21 cellular contexts compared by ENCODE assay signal in genomic region chr4:147963839-147964238, GRCh38.
DNase-seq lines count a peak whose midpoint lies in the region; ATAC-seq and TF ChIP-seq lines count a peak whose summit lies in the region.
"Had no signal": no experiment of that assay in that cellular context is flagged by ENCODE, and none has a peak within 500 bp of the region (broad histone marks: within the 10 kb centered on the region; RNA-seq: fewer than 3 reads in every experiment).

No MANE protein-coding gene starts in this region.

- H3K4me3 ChIP-seq in right atrium auricular region, result no peak overlapping the region
- no peak overlapping the region for H3K4me3 ChIP-seq in vagina
- H3K4me3 ChIP-seq: HAP-1, PC-9 had no signal

- no peak overlapping the region for H2BK20ac ChIP-seq in H9 (ENCODE audit: low read depth, low read length, poor library complexity, severe bottlenecking)

- no peak overlapping the region for H2BK5ac ChIP-seq in H9 (ENCODE audit: insufficient read length, low read length)

- intact Hi-C loops in Right ventricle myocardium inferior (cut with DNase I) (no loop called here), left ventricle myocardium superior (cut with micrococcal nuclease) (no loop called here), vagina (cut with DNase I) (no loop called here)

- no peak for TF ChIP-seq POLR2A in vagina (IDR thresholded peaks at IDR 0.05)

- no peaks in the 10 kb centered on the region for H3K79me2 ChIP-seq in H9 (ENCODE audit: insufficient read depth, low read length)

- H3K9me3 ChIP-seq in right atrium auricular region (no peaks in the 10 kb centered on the region), H9 (ENCODE audit: control insufficient read depth, low read depth, low read length) (no peaks in the 10 kb centered on the region), vagina (no peaks in the 10 kb centered on the region)
- H3K9me3 ChIP-seq: HAP-1 had no signal

- 0 out of 7 replicates have a peak overlapping the region, but pooled peaks of 2 of the 3 experiments have one; percentile 5 to 6 for H3K27ac Mint-ChIP-seq in H9
- no peak overlapping the region for H3K27ac Mint-ChIP-seq in endothelial cell (ENCODE audit: unreplicated experiment)
- H3K27ac Mint-ChIP-seq: HFFc6, IgD-negative memory B cell had no signal

- H2BK12ac ChIP-seq in H9 (ENCODE audit: insufficient read length, low read depth, low read length), result no peak overlapping the region

- no peak overlapping the region for H3K4me3 Mint-ChIP-seq in H9
- no peak overlapping the region for H3K4me3 Mint-ChIP-seq in endothelial cell (ENCODE audit: unreplicated experiment)
- H3K4me3 Mint-ChIP-seq: CD4-positive, CD25-positive, alpha-beta regulatory T cell; HFFc6 had no signal

- H4K5ac ChIP-seq in H9 (ENCODE audit: insufficient read length, low read depth, low read length), result no peak overlapping the region

- no peaks in the 10 kb centered on the region for H3K23me2 ChIP-seq in H9 (ENCODE audit: insufficient read length, low read depth, low read length, poor library complexity, severe bottlenecking)

- no peak overlapping the region for H2BK120ac ChIP-seq in H9 (ENCODE audit: low read depth, low read length, poor library complexity, severe bottlenecking)

- H3K79me1 ChIP-seq in H9 (ENCODE audit: insufficient read depth, low read depth, low read length, poor library complexity, severe bottlenecking), result no peaks in the 10 kb centered on the region

- TF ChIP-seq CTCF in right atrium auricular region (IDR thresholded peaks at IDR 0.05), result no peak
- no peak for TF ChIP-seq CTCF in H9 (conservative IDR thresholded peaks at IDR 0.05)
- TF ChIP-seq CTCF in vagina (IDR thresholded peaks at IDR 0.05), result no peak
- no peak for TF ChIP-seq CTCF in endothelial cell (IDR thresholded peaks at IDR 0.05; ENCODE audit: unreplicated experiment)

- ATAC-seq in Right ventricle myocardium inferior (peak; percentile 30), left ventricle myocardium superior (peak; percentile 66), GM19324 (IDR thresholded peaks at IDR 0.05; ENCODE audit: low FRiP score, unreplicated experiment) (no peak)

- no peak overlapping the region for H3K23ac ChIP-seq in H9 (ENCODE audit: insufficient read length, low read depth, low read length)

- H4K8ac ChIP-seq in H9 (replicated peaks; ENCODE audit: insufficient read length, low read depth, low read length), result no peak overlapping the region

- H3K4me1 ChIP-seq in right atrium auricular region (no peaks in the 10 kb centered on the region), H9 (ENCODE audit: insufficient read depth, low read length) (no peaks in the 10 kb centered on the region; the same call in 1 of the 2 replicates), vagina (peaks cover under 1% of the 10 kb centered on the region)
- H3K4me1 ChIP-seq: HAP-1 had no signal

- H3K4me1 Mint-ChIP-seq in H9, result peaks cover 7 to 16% of the 10 kb centered on the region in 2 experiments; a peak in 3 of 4 replicates
- H3K4me1 Mint-ChIP-seq in endothelial cell (ENCODE audit: unreplicated experiment), result no peaks in the 10 kb centered on the region
- H3K4me1 Mint-ChIP-seq: IgD-negative memory B cell had no signal

- H3K27me3 ChIP-seq in right atrium auricular region (no peaks in the 10 kb centered on the region), H9 (ENCODE audit: insufficient read depth, low read length) (no peaks in the 10 kb centered on the region), vagina (no peaks in the 10 kb centered on the region)

- no peak overlapping the region for H3K14ac ChIP-seq in H9 (ENCODE audit: insufficient read depth, low read length)

- no peak overlapping the region for H3K4me2 ChIP-seq in H9 (ENCODE audit: insufficient read depth, insufficient read length, low read length)
- H3K4me2 ChIP-seq: KMS-11, PC-9 had no signal

- no CpG with 5 or more reads among the region's 10 CpGs for WGBS in H9 (ENCODE audit: extremely low coverage, insufficient read length, low lambda C conversion rate)

- no peak overlapping the region for H4K91ac ChIP-seq in H9 (ENCODE audit: insufficient read length, low read depth, low read length)

- H3K4ac ChIP-seq in H9 (ENCODE audit: low read depth, low read length), result no peak overlapping the region

- H3K27ac ChIP-seq in right atrium auricular region (no peak overlapping the region), H9 (ENCODE audit: insufficient read length, low read depth, low read length) (no peak overlapping the region), vagina (peak overlapping the region; percentile 34)
- H3K27ac ChIP-seq: 22Rv1, KMS-11, PC-9 had no signal

- H3K36me3 ChIP-seq in right atrium auricular region (peaks cover 32% of the 10 kb centered on the region), vagina (no peaks in the 10 kb centered on the region)
- H3K36me3 ChIP-seq: HAP-1 had no signal

- H3K27me3 Mint-ChIP-seq in H9 (ENCODE audit: low read depth) (no peaks in the 10 kb centered on the region), endothelial cell (ENCODE audit: unreplicated experiment) (peaks cover 4% of the 10 kb centered on the region)
- H3K27me3 Mint-ChIP-seq: CD4-positive, CD25-positive, alpha-beta regulatory T cell had no signal

- no peak overlapping the region for H2AK5ac ChIP-seq in H9 (ENCODE audit: insufficient read length, low read length)

- H3K18ac ChIP-seq in H9 (ENCODE audit: insufficient read length, low read depth, low read length), result no peak overlapping the region

- no peaks in the 10 kb centered on the region for H4K20me1 ChIP-seq in H9 (ENCODE audit: control insufficient read depth, insufficient read depth, insufficient read length)

- H3K36me3 Mint-ChIP-seq in H9 (ENCODE audit: insufficient read depth in 1 of 3, low read depth in 3 of 3) (peaks cover 0 to 2% (median 0%) of the 10 kb centered on the region in 3 experiments; a peak in 2 of 7 replicates), endothelial cell (ENCODE audit: low read depth, unreplicated experiment) (peaks cover 4% of the 10 kb centered on the region)
- H3K36me3 Mint-ChIP-seq: IgD-negative memory B cell had no signal

- no peak overlapping the region for H3T11ph ChIP-seq in H9 (ENCODE audit: low read length)

- DNase-seq in Right ventricle myocardium inferior (ENCODE audit: missing footprints) (no peak), right atrium auricular region (ENCODE audit: low spot score) (no peak), H9 (no peak), left ventricle myocardium superior (peak; percentile 33), vagina (ENCODE audit: extremely low spot score in 2 of 2) (no peak), endothelial cell (ENCODE audit: low spot score) (no peak)
- DNase-seq: CD4-positive, CD25-positive, alpha-beta regulatory T cell; DMS153; DND-41; HFFc6; MM.1S; NCI-H2029; NCI-H446 treated with DMSO at 0.1 percent for 48 hours; NCI-H526; PC-9; SHP77 treated with DMSO at 0.1 percent for 48 hours had no signal

- H2AFZ ChIP-seq in H9 (ENCODE audit: low read length), result no peak overlapping the region
- H2AFZ ChIP-seq: PC-9 had no signal

- no peak overlapping the region for H2BK15ac ChIP-seq in H9 (ENCODE audit: low read depth, low read length)

- H3K56ac ChIP-seq in H9 (ENCODE audit: insufficient read length, low read depth, low read length), result no peak overlapping the region

- H3K9me3 Mint-ChIP-seq in H9, result no peaks in the 10 kb centered on the region
- no peaks in the 10 kb centered on the region for H3K9me3 Mint-ChIP-seq in endothelial cell (ENCODE audit: unreplicated experiment)
- H3K9me3 Mint-ChIP-seq: HFFc6 had no signal

- H3K9ac ChIP-seq in H9 (ENCODE audit: extremely low read depth, insufficient read length, low read length), result no peak overlapping the region
- H3K9ac ChIP-seq: KMS-11 had no signal
